In genomic region chr10:3095373-3096139, GRCh38 we compare ENCODE assay signal across 8 cellular contexts. TPM values are rescaled to one million over a fixed set of nuclear protein-coding genes. Genes with fewer than 3 reads are reported as not detected.
A peak's percentile ranks its signal among the peaks of the same experiment; 100 is the strongest.
DNase-seq lines count a peak whose midpoint lies in the region; ATAC-seq and TF ChIP-seq lines count a peak whose summit lies in the region.

No MANE protein-coding gene starts in this region.

- peaks cover 3% of the 10 kb centered on the region for H3K36me3 ChIP-seq in ectodermal cell (ENCODE audit: control insufficient read depth, insufficient read depth, low read length)
- peaks cover 4 to 6% of the 10 kb centered on the region in 2 donors for H3K36me3 ChIP-seq in muscle layer of duodenum (ENCODE audit: control insufficient read depth in 1 of 2, insufficient read depth in 2 of 2, low read length in 2 of 2)
- H3K36me3 ChIP-seq in stomach smooth muscle (ENCODE audit: control insufficient read depth in 2 of 2, insufficient read depth in 2 of 2, low read length in 2 of 2) = peaks cover 0 to 3% of the 10 kb centered on the region in 2 donors

- no peak for TF ChIP-seq CTCF in HL-60 (IDR thresholded peaks at IDR 0.05; ENCODE audit: insufficient read depth, low read length)
- TF ChIP-seq CTCF in WI38 (IDR thresholded peaks at IDR 0.05; ENCODE audit: low read depth, low read length) = no peak

- no peaks in the 10 kb centered on the region for H3K9me3 ChIP-seq in ectodermal cell (ENCODE audit: control insufficient read depth, low read length)
- H3K9me3 ChIP-seq in muscle layer of duodenum (ENCODE audit: control insufficient read depth in 1 of 2, low read length in 2 of 2) = no peaks in the 10 kb centered on the region
- H3K9me3 ChIP-seq in stomach smooth muscle (ENCODE audit: control insufficient read depth in 2 of 2, low read length in 2 of 2) = no peaks in the 10 kb centered on the region

- H3K27ac ChIP-seq in HL-60 (replicated peaks) = peak overlapping the region; percentile 70
- peak overlapping the region; percentile 22 for H3K27ac ChIP-seq in ectodermal cell (ENCODE audit: insufficient read depth, low read depth, low read length, poor library complexity, severe bottlenecking)
- peak overlapping the region; percentile 79 for H3K27ac ChIP-seq in muscle layer of duodenum (ENCODE audit: low read length)
- H3K27ac ChIP-seq in stomach smooth muscle (ENCODE audit: low read length) = peak overlapping the region; percentile 62

- H3K27me3 ChIP-seq in HL-60 (ENCODE audit: insufficient read depth, poor library complexity, severe bottlenecking) (no peaks in the 10 kb centered on the region), ectodermal cell (ENCODE audit: control insufficient read depth, insufficient read depth, low read length, poor library complexity, severe bottlenecking) (no peaks in the 10 kb centered on the region), muscle layer of duodenum (ENCODE audit: low read depth, low read length) (no peaks in the 10 kb centered on the region), stomach smooth muscle (ENCODE audit: control insufficient read depth in 1 of 2, insufficient read depth in 2 of 2, low read length in 2 of 2) (no peaks in the 10 kb centered on the region)

- ATAC-seq in GM18861 (IDR thresholded peaks at IDR 0.05; ENCODE audit: unreplicated experiment) (peak; percentile 74), HG03175 (IDR thresholded peaks at IDR 0.05; ENCODE audit: unreplicated experiment) (no peak)

- peak overlapping the region in 1 of 2 donors; percentile 1 for H3K9ac ChIP-seq in stomach smooth muscle (ENCODE audit: low read length in 2 of 2)

- H3K4me1 ChIP-seq in ectodermal cell (ENCODE audit: control insufficient read depth, insufficient read depth, low read length) = peaks cover 7% of the 10 kb centered on the region
- H3K4me1 ChIP-seq in muscle layer of duodenum (ENCODE audit: control insufficient read depth in 1 of 2, insufficient read depth in 2 of 2, low read length in 2 of 2) = peaks cover 14 to 15% of the 10 kb centered on the region in 2 donors
- peaks cover 31% of the 10 kb centered on the region for H3K4me1 ChIP-seq in stomach smooth muscle (ENCODE audit: control insufficient read depth, insufficient read depth, low read length)

- H3K4me3 ChIP-seq in HL-60 (replicated peaks; ENCODE audit: insufficient read depth, low read length) = no peak overlapping the region
- peak overlapping the region; percentile 35 for H3K4me3 ChIP-seq in WI38 (ENCODE audit: low read depth, low read length)
- H3K4me3 ChIP-seq in ectodermal cell (ENCODE audit: insufficient read depth, low read depth, low read length) = no peak overlapping the region
- H3K4me3 ChIP-seq in muscle layer of duodenum (ENCODE audit: low read depth in 1 of 2, low read length in 2 of 2) = peak overlapping the region in 1 of 2 donors; percentile 4
- peak overlapping the region; percentile 10 to 16 for H3K4me3 ChIP-seq in stomach smooth muscle (ENCODE audit: low read length in 2 of 2)

- DNase-seq in HL-60 (ENCODE audit: low read depth in 1 of 2, low spot score in 1 of 2) = peak; percentile 58 to 66
- no peak for DNase-seq in NCI-H1436 treated with DMSO at 0.1 percent for 48 hours (lab: John Stamatoyannopoulos, UW)

- 87 to 89% methylated on average over 17 of the region's 17 CpGs for WGBS in ectodermal cell, 2 experiments

RNA-seq across cellular contexts. Expression of gene PFKP, which starts 28.2 kb away (rescaled TPM):
- 78.3 TPM for polyA plus RNA-seq in ectodermal cell (2013, experiment 1 of 4)
- polyA plus RNA-seq in ectodermal cell (2013, experiment 2 of 4) = 84.2 TPM
- 48.6 TPM for polyA plus RNA-seq in ectodermal cell (2013, experiment 3 of 4)
- 51.8 TPM for polyA plus RNA-seq in ectodermal cell (2013, experiment 4 of 4)

Comparison
In these comparisons a context has a peak if more than half of its experiments do, and no peak if none do; other contexts are left out.
1. H3K27ac ChIP-seq: peak in every context shown above with its lines; median percentile 79 in muscle layer of duodenum; 70 in HL-60; 62 in stomach smooth muscle; 22 in ectodermal cell.
2. H3K4me3 ChIP-seq: peak in WI38 (single experiment) and stomach smooth muscle (2 of 2); none in HL-60 (single experiment) and ectodermal cell (single experiment).